In genomic region chr1:66251521-66251920, GRCh38 we compare ENCODE assay signal across 14 cellular contexts.
DNase-seq lines count a peak whose midpoint lies in the region; ATAC-seq and TF ChIP-seq lines count a peak whose summit lies in the region.
"Had no signal": no experiment of that assay in that cellular context is flagged by ENCODE, and none has a peak within 500 bp of the region (broad histone marks: within the 10 kb centered on the region; RNA-seq: fewer than 3 reads in every experiment).

No MANE protein-coding gene starts in this region.

- POLR2A ChIA-PET in naive thymus-derived CD4-positive, alpha-beta T cell (lab: Charles Lee): interaction anchor here (1.0 to 1.9 kb wide), 2 partner anchors 83 to 195 kb away, joined by 3 to 8 read pairs; no protein-coding TSS in a partner anchor

- ATAC-seq in HG03342 (IDR thresholded peaks at IDR 0.05; ENCODE audit: unreplicated experiment): peak; percentile 43
- peak; percentile 28 for ATAC-seq in naive thymus-derived CD4-positive, alpha-beta T cell
- no peak for ATAC-seq in HG03175 (IDR thresholded peaks at IDR 0.05; ENCODE audit: unreplicated experiment)
- ATAC-seq: stimulated activated memory B cell treated with anti-CD40 and anti-IgM and Interleukin-4, amounts not matched to agents 10 μg/mL and 1 μg/mL and 100 μg/mL, for 72 hours had no signal

- CTCF ChIA-PET in naive thymus-derived CD4-positive, alpha-beta T cell (lab: Charles Lee): interaction anchor here (0.7 to 14.4 kb wide), 7 partner anchors 8 to 970 kb away, joined by 3 to 274 read pairs (median 7); no protein-coding TSS in a partner anchor

- no peaks in the 10 kb centered on the region for H3K27me3 ChIP-seq in naive thymus-derived CD4-positive, alpha-beta T cell (ENCODE audit: control insufficient read depth in 2 of 2, insufficient read depth in 2 of 2, low read length in 2 of 2)
- no peaks in the 10 kb centered on the region for H3K27me3 ChIP-seq in sigmoid colon

- no peaks in the 10 kb centered on the region for H3K9me3 Mint-ChIP-seq in activated CD4-positive, alpha-beta T cell treated with anti-CD3 and anti-CD28 coated beads, Interleukin-2, amount 10 ng/mL, durations not matched to agents 24 days and 14 days
- no peaks in the 10 kb centered on the region for H3K9me3 Mint-ChIP-seq in naive thymus-derived CD4-positive, alpha-beta T cell
- H3K9me3 Mint-ChIP-seq: stimulated activated memory B cell treated with anti-CD40 and anti-IgM and Interleukin-4, amounts not matched to agents 10 μg/mL and 1 μg/mL and 100 μg/mL, for 72 hours; T-helper 2 cell treated with Interferon-gamma antibody and Interleukin-4, amounts not matched to agents 5 μg/mL and 100 μg/mL, for 36 hours had no signal

- no peak overlapping the region for H3K4me3 ChIP-seq in naive thymus-derived CD4-positive, alpha-beta T cell (ENCODE audit: low read length)
- H3K4me3 ChIP-seq in sigmoid colon: no peak overlapping the region
- H3K4me3 ChIP-seq: coronary artery, smooth muscle cell had no signal

- no peaks in the 10 kb centered on the region for H3K27me3 Mint-ChIP-seq in activated CD4-positive, alpha-beta T cell treated with anti-CD3 and anti-CD28 coated beads, Interleukin-2, amount 10 ng/mL, durations not matched to agents 24 days and 14 days
- H3K27me3 Mint-ChIP-seq in naive thymus-derived CD4-positive, alpha-beta T cell: no peaks in the 10 kb centered on the region
- H3K27me3 Mint-ChIP-seq: stimulated activated memory B cell treated with anti-CD40 and anti-IgM and Interleukin-4, amounts not matched to agents 10 μg/mL and 1 μg/mL and 100 μg/mL, for 72 hours had no signal

- WGBS in sigmoid colon, 2 donors: 86 to 88% methylated on average over 1 of the region's 1 CpG

- no peaks in the 10 kb centered on the region for H3K36me3 ChIP-seq in naive thymus-derived CD4-positive, alpha-beta T cell (ENCODE audit: control insufficient read depth in 2 of 3, insufficient read depth in 3 of 3, low read length in 3 of 3)
- no peaks in the 10 kb centered on the region for H3K36me3 ChIP-seq in sigmoid colon

- no peak for TF ChIP-seq POLR2A in sigmoid colon (IDR thresholded peaks at IDR 0.05)

- H3K4me1 Mint-ChIP-seq in activated CD4-positive, alpha-beta T cell treated with anti-CD3 and anti-CD28 coated beads, Interleukin-2, amount 10 ng/mL, durations not matched to agents 24 days and 14 days: peaks cover 51% of the 10 kb centered on the region
- peaks cover 7 to 64% (median 22%) of the 10 kb centered on the region in 7 donors for H3K4me1 Mint-ChIP-seq in naive thymus-derived CD4-positive, alpha-beta T cell

- intact Hi-C loops in activated CD4-positive, alpha-beta T cell treated with anti-CD3 and anti-CD28 coated beads, Interleukin-2, amount 10 ng/mL, durations not matched to agents 24 days and 14 days (cut with micrococcal nuclease): loop anchor here (5.0 kb wide), 1 partner anchor 476 kb away; no protein-coding TSS in a partner anchor
- intact Hi-C loops in naive thymus-derived CD4-positive, alpha-beta T cell (cut with micrococcal nuclease): loop anchor here in 1 of 2 donors (5.0 kb wide), 1 partner anchor 819 kb away; no protein-coding TSS in a partner anchor
- intact Hi-C loops in sigmoid colon (cut with DNase I): loop anchor here (10.0 kb wide), 2 partner anchors 473 to 673 kb away; partner anchors contain the start of genes DNAI4 and MIER1

- peaks cover 22 to 27% of the 10 kb centered on the region in 2 donors for H3K4me1 ChIP-seq in naive thymus-derived CD4-positive, alpha-beta T cell (ENCODE audit: control insufficient read depth in 2 of 2, insufficient read depth in 2 of 2, low read length in 2 of 2)
- peaks cover 0 to 7% (median 2%) of the 10 kb centered on the region in 4 donors for H3K4me1 ChIP-seq in sigmoid colon

- no peaks in the 10 kb centered on the region for H3K36me3 Mint-ChIP-seq in activated CD4-positive, alpha-beta T cell treated with anti-CD3 and anti-CD28 coated beads, Interleukin-2, amount 10 ng/mL, durations not matched to agents 24 days and 14 days (ENCODE audit: low read depth)
- peaks cover 0 to 2% (median 0%) of the 10 kb centered on the region in 5 donors for H3K36me3 Mint-ChIP-seq in naive thymus-derived CD4-positive, alpha-beta T cell
- H3K36me3 Mint-ChIP-seq: stimulated activated memory B cell treated with anti-CD40 and anti-IgM and Interleukin-4, amounts not matched to agents 10 μg/mL and 1 μg/mL and 100 μg/mL, for 72 hours had no signal

- TF ChIP-seq EP300 in sigmoid colon (IDR thresholded peaks at IDR 0.05): no peak

- H3K4me3 Mint-ChIP-seq in activated CD4-positive, alpha-beta T cell treated with anti-CD3 and anti-CD28 coated beads, Interleukin-2, amount 10 ng/mL, durations not matched to agents 24 days and 14 days: no peak overlapping the region
- no peak overlapping the region for H3K4me3 Mint-ChIP-seq in naive thymus-derived CD4-positive, alpha-beta T cell
- H3K4me3 Mint-ChIP-seq: stimulated activated memory B cell treated with anti-CD40 and anti-IgM and Interleukin-4, amounts not matched to agents 10 μg/mL and 1 μg/mL and 100 μg/mL, for 72 hours; T-helper 2 cell treated with Interferon-gamma antibody and Interleukin-4, amounts not matched to agents 5 μg/mL and 100 μg/mL, for 36 hours had no signal

- DNase-seq in activated CD4-positive, alpha-beta T cell treated with anti-CD3 and anti-CD28 coated beads, Interleukin-2, amount 10 ng/mL, durations not matched to agents 24 days and 14 days: peak; percentile 73
- DNase-seq in activated CD4-positive, alpha-beta T cell treated with anti-CD3 and anti-CD28 coated beads for 48 hours: no peak
- DNase-seq in SKM-1 (lab: John Stamatoyannopoulos, UW; ENCODE audit: unreplicated experiment) (peak; percentile 46), sigmoid colon (no peak), amygdala (lab: John Stamatoyannopoulos, UW) (no peak)
- DNase-seq in naive thymus-derived CD4-positive, alpha-beta T cell: no peak
- DNase-seq: head of caudate nucleus, NCI-H187 had no signal

- TF ChIP-seq CTCF in sigmoid colon (IDR thresholded peaks at IDR 0.05): no peak

- H3K27ac ChIP-seq in naive thymus-derived CD4-positive, alpha-beta T cell (ENCODE audit: low read depth, low read length): no peak overlapping the region
- H3K27ac ChIP-seq in sigmoid colon: no peak overlapping the region
- H3K27ac ChIP-seq: coronary artery had no signal

- no peaks in the 10 kb centered on the region for H3K9me3 ChIP-seq in naive thymus-derived CD4-positive, alpha-beta T cell (ENCODE audit: control insufficient read depth in 2 of 3, low read length in 3 of 3)
- H3K9me3 ChIP-seq in sigmoid colon: no peaks in the 10 kb centered on the region

- no peak overlapping the region for H3K27ac Mint-ChIP-seq in activated CD4-positive, alpha-beta T cell treated with anti-CD3 and anti-CD28 coated beads, Interleukin-2, amount 10 ng/mL, durations not matched to agents 24 days and 14 days
- peak overlapping the region in 2 of 9 donors; percentile 10 to 30 for H3K27ac Mint-ChIP-seq in naive thymus-derived CD4-positive, alpha-beta T cell
- H3K27ac Mint-ChIP-seq: stimulated activated memory B cell treated with anti-CD40 and anti-IgM and Interleukin-4, amounts not matched to agents 10 μg/mL and 1 μg/mL and 100 μg/mL, for 72 hours; T-helper 2 cell treated with Interferon-gamma antibody and Interleukin-4, amounts not matched to agents 5 μg/mL and 100 μg/mL, for 36 hours had no signal

Comparison
In these comparisons a context has a peak if more than half of its experiments do, and no peak if none do; other contexts are left out.
1. DNase-seq: peak in activated CD4-positive, alpha-beta T cell treated with anti-CD3 and anti-CD28 coated beads, Interleukin-2, amount 10 ng/mL, durations not matched to agents 24 days and 14 days (single experiment) and SKM-1 (single experiment); none in activated CD4-positive, alpha-beta T cell treated with anti-CD3 and anti-CD28 coated beads for 48 hours (single experiment), naive thymus-derived CD4-positive, alpha-beta T cell (0 of 9), sigmoid colon (single experiment) and amygdala (0 of 56).